27 cellular contexts compared by ENCODE assay signal in the genomic region with DNA sequence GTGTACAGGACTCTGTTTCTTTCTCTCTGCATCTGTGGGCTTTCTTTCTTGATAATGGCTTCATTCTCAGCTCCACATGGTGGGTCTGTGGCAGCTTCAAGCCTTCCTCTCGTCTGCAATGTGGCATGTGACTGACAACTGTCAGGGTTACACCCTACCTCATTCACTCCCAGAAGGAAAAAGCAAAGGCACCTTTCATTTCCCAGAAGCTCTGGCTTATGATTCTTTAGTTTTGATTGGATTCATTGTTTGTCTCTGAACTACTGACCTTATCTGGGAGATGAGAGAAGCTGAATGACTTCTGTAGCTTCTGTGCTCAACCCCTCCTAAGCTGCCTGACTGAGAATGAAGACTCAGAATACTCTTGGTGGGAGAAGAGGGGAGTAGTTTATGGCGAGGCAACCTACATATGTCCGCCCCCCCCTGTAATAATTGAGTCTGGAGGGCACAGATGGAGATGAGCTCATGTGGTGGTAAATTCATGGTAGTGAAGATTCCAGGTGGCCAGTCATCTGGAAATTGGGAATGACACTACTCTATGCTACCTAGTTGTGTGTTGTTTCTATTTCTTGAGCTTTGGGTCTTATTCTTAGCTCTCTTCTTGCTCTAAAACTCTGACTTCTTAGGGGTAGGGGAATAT. TPM values are rescaled to one million over a fixed set of nuclear protein-coding genes. Genes with fewer than 3 reads are reported as not detected.
"Had no signal": no experiment of that assay in that cellular context is flagged by ENCODE, and none has a peak within 500 bp of the region (broad histone marks: within the 10 kb centered on the region; RNA-seq: fewer than 3 reads in every experiment).

No MANE protein-coding gene starts in this region.

- H3K27me3 ChIP-seq: brain microvascular endothelial cell, hepatocyte, ovary, thyroid gland, upper lobe of right lung had no signal

- H3K4me3 ChIP-seq: hepatocyte, left ventricle myocardium inferior, ovary, prostate gland, thyroid gland, upper lobe of right lung had no signal

- H3K36me3 ChIP-seq: brain microvascular endothelial cell, left ventricle myocardium inferior, ovary, prostate gland, thyroid gland, upper lobe of right lung had no signal

- H3K4me1 ChIP-seq: left ventricle myocardium inferior, prostate gland had no signal

- H3K79me2 ChIP-seq: hepatocyte had no signal

- H3K27ac ChIP-seq: brain microvascular endothelial cell, hepatocyte, left ventricle myocardium inferior, ovary, prostate gland, thyroid gland, upper lobe of right lung had no signal

- H3K4me2 ChIP-seq: hepatocyte had no signal

- H2AFZ ChIP-seq: hepatocyte had no signal

- DNase-seq: activated CD4-positive, alpha-beta T cell treated with anti-CD3 and anti-CD28 coated beads for 1 hour; activated CD4-positive, alpha-beta T cell treated with anti-CD3 and anti-CD28 coated beads, Interleukin-2, amount 50 U/mL, for 4 hours; activated CD8-positive, alpha-beta memory T cell treated with anti-CD3 and anti-CD28 coated beads for 24 hours; activated CD8-positive, alpha-beta memory T cell treated with anti-CD3 and anti-CD28 coated beads, Interleukin-2, amount 50 U/mL, for 4 hours; activated T-cell treated with anti-CD3 and anti-CD28 coated beads, Interleukin-2, amount 50 U/mL, for 24 hours; aorta; brain microvascular endothelial cell; caudate nucleus; effector CD4-positive, alpha-beta T cell; foreskin fibroblast; immature natural killer cell; left ventricle myocardium inferior; naive thymus-derived CD8-positive, alpha-beta T cell; ovary; right cardiac atrium; stimulated activated CD4-positive, alpha-beta T cell treated with anti-CD3 and anti-CD28 coated beads, Interleukin-4, amount 100 ng/mL, for 24 hours; stimulated activated naive CD4-positive, alpha-beta T cell treated with Interleukin-2 at 50 U/mL for 16 hours; substantia nigra; T-helper 9 cell; thyroid gland; upper lobe of right lung had no signal

- ATAC-seq: activated naive CD4-positive, alpha-beta T cell treated with anti-CD3 and anti-CD28 coated beads, Interleukin-2, amount 50 U/mL, for 72 hours; activated T-helper 17 cell treated with anti-CD3 and anti-CD28 coated beads, Interleukin-2, amount 50 U/mL, for 72 hours; naive thymus-derived CD8-positive, alpha-beta T cell; right cardiac atrium; upper lobe of right lung had no signal

- H3K9me3 ChIP-seq: left ventricle myocardium inferior, ovary, prostate gland, thyroid gland, upper lobe of right lung had no signal

RNA-seq across cellular contexts. Expression of gene KCNAB1, which starts 38.4 kb away (rescaled TPM):
- total RNA-seq: activated naive CD4-positive, alpha-beta T cell treated with anti-CD3 and anti-CD28 coated beads, Interleukin-2, amount 50 U/mL, for 72 hours; activated T-helper 17 cell treated with anti-CD3 and anti-CD28 coated beads, Interleukin-2, amount 50 U/mL, for 72 hours; epithelial cell of proximal tubule; kidney epithelial cell had no signal
